Comparison of ENCODE assay signal across 14 cellular contexts in genomic region chr15:63482874-63483323, GRCh38. TPM values are rescaled to one million over a fixed set of nuclear protein-coding genes. Genes with fewer than 3 reads are reported as not detected.
A peak's percentile ranks its signal among the peaks of the same experiment; 100 is the strongest.
DNase-seq lines count a peak whose midpoint lies in the region; TF ChIP-seq lines count a peak whose summit lies in the region.
"Had no signal": no experiment of that assay in that cellular context is flagged by ENCODE, and none has a peak within 500 bp of the region (broad histone marks: within the 10 kb centered on the region; RNA-seq: fewer than 3 reads in every experiment).

No MANE protein-coding gene starts in this region.

- no peaks in the 10 kb centered on the region for H3K36me3 ChIP-seq in SJSA1
- no peaks in the 10 kb centered on the region for H3K36me3 ChIP-seq in effector memory CD4-positive, alpha-beta T cell (ENCODE audit: control insufficient read depth, insufficient read depth, low read length)
- no peaks in the 10 kb centered on the region for H3K36me3 ChIP-seq in neutrophil

- no peak overlapping the region for H3K4me3 ChIP-seq in SJSA1
- no peak overlapping the region for H3K4me3 ChIP-seq in effector memory CD4-positive, alpha-beta T cell (ENCODE audit: insufficient read depth, low read depth, low read length, poor library complexity, severe bottlenecking)
- H3K4me3 ChIP-seq in neutrophil (ENCODE audit: low read depth in 1 of 2, low read length in 1 of 2), result no peak overlapping the region

- H3K4me1 Mint-ChIP-seq in T-helper 1 cell treated with Interleukin-12 subunit alpha and Interleukin-12 subunit beta and Interleukin-4 antibody, amounts not matched to agents 30 μg/mL and 1 μg/mL, for 36 hours (ENCODE audit: low read depth), result peaks cover 67% of the 10 kb centered on the region

- peak overlapping the region; percentile 80 for H3K27ac ChIP-seq in SJSA1
- peak overlapping the region; percentile 68 for H3K27ac ChIP-seq in effector memory CD4-positive, alpha-beta T cell (ENCODE audit: insufficient read depth, low read length, poor library complexity, severe bottlenecking)
- H3K27ac ChIP-seq in neutrophil, result peak overlapping the region; percentile 76

- peak overlapping the region; percentile 23 for H3K27ac Mint-ChIP-seq in T-helper 1 cell treated with Interleukin-12 subunit alpha and Interleukin-12 subunit beta and Interleukin-4 antibody, amounts not matched to agents 30 μg/mL and 1 μg/mL, for 36 hours

- H3K4me3 Mint-ChIP-seq in T-helper 1 cell treated with Interleukin-12 subunit alpha and Interleukin-12 subunit beta and Interleukin-4 antibody, amounts not matched to agents 30 μg/mL and 1 μg/mL, for 36 hours, result no peak overlapping the region

- no peak for TF ChIP-seq CTCF in neutrophil (IDR thresholded peaks at IDR 0.05)

- no peaks in the 10 kb centered on the region for H3K27me3 Mint-ChIP-seq in T-helper 1 cell treated with Interleukin-12 subunit alpha and Interleukin-12 subunit beta and Interleukin-4 antibody, amounts not matched to agents 30 μg/mL and 1 μg/mL, for 36 hours (ENCODE audit: low read depth)

- DNase-seq in T-helper 1 cell (no peak), SJSA1 (ENCODE audit: low read depth in 1 of 2, low spot score in 2 of 2) (no peak), HT-29 (ENCODE audit: low spot score) (no peak), AG08396 (ENCODE audit: low spot score) (no peak)
- DNase-seq in effector memory CD4-positive, alpha-beta T cell, result no peak
- no peak for DNase-seq in activated CD4-positive, CD25-positive, alpha-beta regulatory T cell (lab: John Stamatoyannopoulos, UW)
- DNase-seq: ACHN, activated T-cell treated with anti-CD3 and anti-CD28 coated beads for 4 hours, H9, Kasumi-1, midbrain, SK-N-SH had no signal

- peaks cover 58% of the 10 kb centered on the region for H3K4me1 ChIP-seq in SJSA1 (replicated peaks)
- H3K4me1 ChIP-seq in effector memory CD4-positive, alpha-beta T cell (ENCODE audit: control insufficient read depth, insufficient read depth, low read length, poor library complexity, severe bottlenecking), result peaks cover 76% of the 10 kb centered on the region
- H3K4me1 ChIP-seq in neutrophil (ENCODE audit: control insufficient read depth in 1 of 2, insufficient read depth in 1 of 2, low read depth in 1 of 2, low read length in 1 of 2), result peaks cover 48 to 53% of the 10 kb centered on the region in 2 experiments

- H3K27me3 ChIP-seq in SJSA1 (replicated peaks) (no peaks in the 10 kb centered on the region), neutrophil (no peaks in the 10 kb centered on the region)
- H3K27me3 ChIP-seq in effector memory CD4-positive, alpha-beta T cell (replicated peaks; ENCODE audit: control insufficient read depth, insufficient read depth, low read length, poor library complexity, severe bottlenecking), result no peaks in the 10 kb centered on the region

- H3K9me3 Mint-ChIP-seq in T-helper 1 cell treated with Interleukin-12 subunit alpha and Interleukin-12 subunit beta and Interleukin-4 antibody, amounts not matched to agents 30 μg/mL and 1 μg/mL, for 36 hours, result no peaks in the 10 kb centered on the region
- H3K9me3 Mint-ChIP-seq: H9 had no signal

- H3K9me3 ChIP-seq in SJSA1 (replicated peaks) (no peaks in the 10 kb centered on the region), neutrophil (no peaks in the 10 kb centered on the region)
- no peaks in the 10 kb centered on the region for H3K9me3 ChIP-seq in effector memory CD4-positive, alpha-beta T cell (ENCODE audit: control insufficient read depth, low read length)
- H3K9me3 ChIP-seq: SK-N-SH had no signal

- H3K36me3 Mint-ChIP-seq in T-helper 1 cell treated with Interleukin-12 subunit alpha and Interleukin-12 subunit beta and Interleukin-4 antibody, amounts not matched to agents 30 μg/mL and 1 μg/mL, for 36 hours (ENCODE audit: low read depth), result no peaks in the 10 kb centered on the region

RNA-seq across cellular contexts. Expression of gene USP3, which starts 21.5 kb away (rescaled TPM):
- total RNA-seq in SJSA1 (2014; rRNA removed; shearing (Covaris generic)), result 28.0 and 28.5 TPM in 2 replicates
- total RNA-seq in HT-29 (2014; rRNA removed; shearing (Covaris generic)), result 39.4 and 47.6 TPM in 2 replicates
